Comparison of ENCODE assay signal across 16 cellular contexts in the genomic region with DNA sequence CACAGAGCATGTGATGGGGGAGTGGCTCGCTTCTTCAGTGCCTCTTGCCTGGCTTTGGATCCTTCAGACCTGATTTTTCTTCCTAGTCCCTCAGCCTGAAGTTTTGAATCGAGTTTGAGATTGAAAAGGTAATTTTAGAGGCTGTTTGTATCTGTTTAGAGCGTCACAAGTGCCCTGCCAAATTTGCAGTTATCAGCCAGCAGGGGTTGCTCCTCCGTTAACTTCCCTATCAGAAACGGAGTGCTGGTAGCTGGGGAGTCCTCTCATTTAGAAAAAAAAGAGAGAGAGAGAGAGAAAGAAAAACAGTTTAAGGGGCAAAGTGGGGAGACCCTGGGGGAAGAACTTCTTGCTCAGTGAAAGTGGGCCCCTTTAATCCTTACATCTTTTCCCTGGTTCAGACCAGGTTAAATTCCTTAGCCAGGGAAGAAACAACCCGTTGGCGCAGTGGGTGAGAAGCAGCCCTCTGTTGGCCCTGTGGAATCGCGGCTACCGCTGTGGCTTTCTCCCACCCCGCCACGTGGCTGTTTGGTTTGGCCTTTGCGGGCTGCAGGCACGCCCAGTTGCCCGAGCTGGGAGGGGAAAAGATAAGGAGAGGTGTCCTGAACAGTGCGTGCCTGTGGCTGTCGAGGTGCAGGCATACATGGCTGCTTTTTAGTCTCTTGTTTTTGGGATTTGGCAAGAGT.
A peak's percentile ranks its signal among the peaks of the same experiment; 100 is the strongest.
DNase-seq lines count a peak whose midpoint lies in the region; ATAC-seq and TF ChIP-seq lines count a peak whose summit lies in the region.
"Had no signal": no experiment of that assay in that cellular context is flagged by ENCODE, and none has a peak within 500 bp of the region (broad histone marks: within the 10 kb centered on the region; RNA-seq: fewer than 3 reads in every experiment).

No MANE protein-coding gene starts in this region.

- no peak overlapping the region for H3K4me3 Mint-ChIP-seq in naive thymus-derived CD8-positive, alpha-beta T cell

- POLR2A ChIA-PET in naive thymus-derived CD8-positive, alpha-beta T cell (lab: Charles Lee) = no interaction called here

- no peak overlapping the region for H2AK5ac ChIP-seq in mesendoderm (ENCODE audit: low read length)

- H3K4me1 ChIP-seq in HUES64 (ENCODE audit: insufficient read depth, low read length) (peaks cover 4% of the 10 kb centered on the region; the same call in 1 of the 2 replicates), mesendoderm (ENCODE audit: control insufficient read depth, low read depth, low read length) (no peaks in the 10 kb centered on the region)
- H3K4me1 ChIP-seq: BLaER1 had no signal

- no peak overlapping the region for H3K27ac Mint-ChIP-seq in naive thymus-derived CD8-positive, alpha-beta T cell

- no peak overlapping the region for H2BK120ac ChIP-seq in mesendoderm (ENCODE audit: low read depth, low read length)

- no peaks in the 10 kb centered on the region for H3K79me2 ChIP-seq in mesendoderm (ENCODE audit: control insufficient read depth, insufficient read depth, low read length)

- no peak overlapping the region for H3K27ac ChIP-seq in HUES64 (ENCODE audit: low read depth, low read length)
- H3K27ac ChIP-seq in WERI-Rb-1 = no peak overlapping the region
- no peak overlapping the region for H3K27ac ChIP-seq in mesendoderm (ENCODE audit: low read depth, low read length)
- H3K27ac ChIP-seq: BLaER1, epithelial cell of prostate had no signal

- peaks cover 0 to 3% (median 0%) of the 10 kb centered on the region in 4 donors for H3K4me1 Mint-ChIP-seq in naive thymus-derived CD8-positive, alpha-beta T cell

- no peaks in the 10 kb centered on the region for H3K36me3 Mint-ChIP-seq in naive thymus-derived CD8-positive, alpha-beta T cell

- no peaks in the 10 kb centered on the region for H3K27me3 ChIP-seq in HUES64 (ENCODE audit: insufficient read depth, low read length)
- no peaks in the 10 kb centered on the region for H3K27me3 ChIP-seq in WERI-Rb-1 (ENCODE audit: insufficient read depth, low read depth, severe bottlenecking)
- no peaks in the 10 kb centered on the region for H3K27me3 ChIP-seq in mesendoderm (ENCODE audit: insufficient read depth, low read length, poor library complexity)
- H3K27me3 ChIP-seq: BLaER1 had no signal

- H3K36me3 ChIP-seq in HUES64 (ENCODE audit: insufficient read depth, low read length) (no peaks in the 10 kb centered on the region), WERI-Rb-1 (no peaks in the 10 kb centered on the region), mesendoderm (ENCODE audit: control insufficient read depth, insufficient read depth, low read length) (no peaks in the 10 kb centered on the region)
- H3K36me3 ChIP-seq: BLaER1, HAP-1 had no signal

- no peak overlapping the region for H2BK15ac ChIP-seq in mesendoderm (replicated peaks; ENCODE audit: low read depth)

- H3K9ac ChIP-seq in HUES64 (ENCODE audit: low read depth, low read length) (peak overlapping the region; percentile 21; the same call in 1 of the 2 replicates), mesendoderm (ENCODE audit: low read length) (no peak overlapping the region)
- H3K9ac ChIP-seq: BLaER1 had no signal

- H3K4me3 ChIP-seq in HUES64 (ENCODE audit: low read length) (no peak overlapping the region), WERI-Rb-1 (ENCODE audit: low read depth, low read length) (no peak overlapping the region), mesendoderm (ENCODE audit: low read length) (no peak overlapping the region)
- H3K4me3 ChIP-seq: BLaER1, HAP-1 had no signal

- WGBS in HUES64 = 81% methylated on average over 17 of the region's 17 CpGs
- no CpG with 5 or more reads among the region's 17 CpGs for WGBS in mesendoderm (ENCODE audit: extremely low coverage, insufficient coverage, low lambda C conversion rate)

- TF ChIP-seq CTCF in WERI-Rb-1 (IDR thresholded peaks at IDR 0.05; ENCODE audit: low read depth, low read length) = peak; percentile 20; the same call in 1 of the 2 replicates

- H3K23ac ChIP-seq in mesendoderm (ENCODE audit: low read length) = no peak overlapping the region

- DNase-seq in Daoy (ENCODE audit: low read depth) (peak; percentile 63), WERI-Rb-1 (no peak), mesendoderm (peak; percentile 80)
- DNase-seq in naive thymus-derived CD8-positive, alpha-beta T cell = no peak
- DNase-seq in stimulated activated CD4-positive, alpha-beta T cell treated with anti-CD3 and anti-CD28 coated beads, Interleukin-12 subunit alpha, Interleukin-12 subunit beta, amount 100 ng/mL, for 4 hours = no peak
- DNase-seq: cerebellar nuclear complex, head of caudate nucleus, left colon, MV-4-11 had no signal

- H3K4ac ChIP-seq in mesendoderm (ENCODE audit: low read depth, low read length) = no peak overlapping the region

- no peak overlapping the region for H4K5ac ChIP-seq in mesendoderm (ENCODE audit: low read length)

- H3K56ac ChIP-seq in mesendoderm (ENCODE audit: low read length) = no peak overlapping the region

- H3K27me3 Mint-ChIP-seq in naive thymus-derived CD8-positive, alpha-beta T cell = peaks cover 15 to 33% (median 21%) of the 10 kb centered on the region in 5 donors

- no peak overlapping the region for H3K18ac ChIP-seq in mesendoderm (ENCODE audit: low read length)

- no peak overlapping the region for H3K4me2 ChIP-seq in mesendoderm (ENCODE audit: low read length)
- H3K4me2 ChIP-seq: BLaER1 had no signal

- peaks cover 0 to 6% (median 0%) of the 10 kb centered on the region in 9 donors for H3K9me3 Mint-ChIP-seq in naive thymus-derived CD8-positive, alpha-beta T cell

- H4K8ac ChIP-seq in mesendoderm (ENCODE audit: low read depth, low read length) = no peak overlapping the region

- H2BK5ac ChIP-seq in mesendoderm (ENCODE audit: low read length) = no peak overlapping the region

- H3K9me3 ChIP-seq in HUES64 (ENCODE audit: insufficient read depth, low read depth, low read length) = no peaks in the 10 kb centered on the region
- no peaks in the 10 kb centered on the region for H3K9me3 ChIP-seq in WERI-Rb-1 (ENCODE audit: severe bottlenecking)
- H3K9me3 ChIP-seq: HAP-1 had no signal

- ATAC-seq in naive thymus-derived CD8-positive, alpha-beta T cell = no peak
- no peak for ATAC-seq in HG02642 (IDR thresholded peaks at IDR 0.05; ENCODE audit: poor library complexity, unreplicated experiment)
- no peak for ATAC-seq in HG02588 (IDR thresholded peaks at IDR 0.05; ENCODE audit: unreplicated experiment)
- ATAC-seq: activated CD4-positive, CD25-positive, alpha-beta regulatory T cell treated with anti-CD3 and anti-CD28 coated beads, Interleukin-2, amount 50 U/mL, for 24 hours; left colon had no signal

- no peaks in the 10 kb centered on the region for H3K79me1 ChIP-seq in mesendoderm (ENCODE audit: low read length)

Comparison
In these comparisons a context has a peak if more than half of its experiments do, and no peak if none do; other contexts are left out.
1. DNase-seq: peak in Daoy (single experiment) and mesendoderm (single experiment); none in WERI-Rb-1 (single experiment), naive thymus-derived CD8-positive, alpha-beta T cell (0 of 10) and stimulated activated CD4-positive, alpha-beta T cell treated with anti-CD3 and anti-CD28 coated beads, Interleukin-12 subunit alpha, Interleukin-12 subunit beta, amount 100 ng/mL, for 4 hours (single experiment).